25 cellular contexts compared by ENCODE assay signal in genomic region chr12:29304388-29304787, GRCh38.
"Had no signal": no experiment of that assay in that cellular context is flagged by ENCODE, and none has a peak within 500 bp of the region (broad histone marks: within the 10 kb centered on the region; RNA-seq: fewer than 3 reads in every experiment).

No MANE protein-coding gene starts in this region.

- ATAC-seq: HepG2, Right ventricle myocardium inferior had no signal

- H3K27me3 ChIP-seq: Peyer's patch, SJSA1 had no signal

- H3K4me1 ChIP-seq: Peyer's patch, SJSA1 had no signal

- DNase-seq: IMR-90; Kasumi-1; MV-4-11; NCI-H1048; NCI-H1105; NCI-H1417; NCI-H1436 treated with DMSO at 0.1 percent for 48 hours; NCI-H1694; NCI-H187 treated with DMSO at 0.1 percent for 48 hours; NCI-H2029 treated with DMSO at 0.1 percent for 48 hours; NCI-H2171 treated with DMSO at 0.1 percent for 48 hours; NCI-H345; NCI-H446 treated with DMSO at 0.1 percent for 48 hours; NCI-H510A treated with DMSO at 0.1 percent for 48 hours; NCI-H526; NCI-H748 treated with DMSO at 0.1 percent for 48 hours; NK-92 treated with Interleukin-12 subunit alpha and Interleukin-12 subunit beta, amount 100 ng/mL, for 24 hours; PC-9; Peyer's patch; SHP77 treated with DMSO at 0.1 percent for 48 hours had no signal

- H3K9me3 ChIP-seq: Peyer's patch, SJSA1 had no signal

- H3K4me3 ChIP-seq: PC-9, Peyer's patch, SJSA1, SK-N-MC had no signal

- H3K27ac ChIP-seq: KMS-11, PC-9, Peyer's patch, SJSA1, SK-N-MC had no signal

- H3K36me3 ChIP-seq: Peyer's patch, SJSA1 had no signal
